Comparison of ENCODE assay signal across 11 cellular contexts in genomic region chr11:72741429-72741833, GRCh38. TPM values are rescaled to one million over a fixed set of nuclear protein-coding genes. Genes with fewer than 3 reads are reported as not detected.
A peak's percentile ranks its signal among the peaks of the same experiment; 100 is the strongest.
DNase-seq lines count a peak whose midpoint lies in the region; ATAC-seq and TF ChIP-seq lines count a peak whose summit lies in the region.
"Had no signal": no experiment of that assay in that cellular context is flagged by ENCODE, and none has a peak within 500 bp of the region (broad histone marks: within the 10 kb centered on the region; RNA-seq: fewer than 3 reads in every experiment).

No MANE protein-coding gene starts in this region.

- POLR2A ChIA-PET in CD8-positive, alpha-beta T cell (lab: Charles Lee), result no interaction called here

- peaks cover 3% of the 10 kb centered on the region for H3K36me3 Mint-ChIP-seq in CD8-positive, alpha-beta T cell
- no peaks in the 10 kb centered on the region for H3K36me3 Mint-ChIP-seq in naive B cell

- no peak for TF ChIP-seq EP300 in ovary (IDR thresholded peaks at IDR 0.05)

- H3K27ac Mint-ChIP-seq in CD8-positive, alpha-beta T cell, result peak overlapping the region; percentile 99
- H3K27ac Mint-ChIP-seq in naive B cell, result peak overlapping the region; percentile 96 to 100 (median 100)

- no peak for TF ChIP-seq CTCF in CD8-positive, alpha-beta T cell (IDR thresholded peaks at IDR 0.05)
- TF ChIP-seq CTCF in choroid plexus epithelial cell (conservative IDR thresholded peaks at IDR 0.05; ENCODE audit: low read depth, low read length) (peak; percentile 16), ovary (IDR thresholded peaks at IDR 0.05) (no peak)

- H3K9me3 Mint-ChIP-seq in CD8-positive, alpha-beta T cell, result no peaks in the 10 kb centered on the region
- H3K9me3 Mint-ChIP-seq in naive B cell, result no peaks in the 10 kb centered on the region

- no peaks in the 10 kb centered on the region for H3K9me3 ChIP-seq in CD8-positive, alpha-beta T cell (ENCODE audit: low read length)
- no peaks in the 10 kb centered on the region for H3K9me3 ChIP-seq in ovary
- H3K9me3 ChIP-seq: body of pancreas, pancreas had no signal

- ATAC-seq in CD8-positive, alpha-beta T cell, result no peak
- ATAC-seq in naive B cell (ENCODE audit: low read depth in 2 of 2), result no peak
- ATAC-seq in HG02840 (IDR thresholded peaks at IDR 0.05; ENCODE audit: low FRiP score, unreplicated experiment), result no peak
- ATAC-seq in GM18870 (IDR thresholded peaks at IDR 0.05; ENCODE audit: unreplicated experiment), result no peak
- ATAC-seq: body of pancreas had no signal

- no peaks in the 10 kb centered on the region for H3K27me3 Mint-ChIP-seq in CD8-positive, alpha-beta T cell (ENCODE audit: low read depth)
- H3K27me3 Mint-ChIP-seq in naive B cell, result no peaks in the 10 kb centered on the region

- peak in 1 of 7 experiments; percentile 34 for DNase-seq in CD8-positive, alpha-beta T cell
- DNase-seq in M059J (ENCODE audit: low read depth), result peak; percentile 83
- DNase-seq in choroid plexus epithelial cell (ENCODE audit: low read depth), result peak; percentile 42
- DNase-seq in naive B cell, result no peak
- no peak for DNase-seq in ovary
- DNase-seq in ureter (ENCODE audit: low spot score), result no peak
- DNase-seq: NCI-H146 had no signal

- H3K36me3 ChIP-seq in CD8-positive, alpha-beta T cell (ENCODE audit: insufficient read depth, low read length), result no peaks in the 10 kb centered on the region
- H3K36me3 ChIP-seq in ovary, result no peaks in the 10 kb centered on the region
- H3K36me3 ChIP-seq: pancreas had no signal

- no peak for TF ChIP-seq POLR2A in ovary (IDR thresholded peaks at IDR 0.05)

- intact Hi-C loops in CD8-positive, alpha-beta T cell (cut with DNase I, micrococcal nuclease), result no loop called here
- intact Hi-C loops in ovary (cut with DNase I), result no loop called here

- H3K4me1 ChIP-seq in CD8-positive, alpha-beta T cell (ENCODE audit: insufficient read depth, low read length), result peaks cover 72% of the 10 kb centered on the region
- no peaks in the 10 kb centered on the region for H3K4me1 ChIP-seq in ovary (ENCODE audit: insufficient read depth)
- H3K4me1 ChIP-seq: pancreas had no signal

- CTCF ChIA-PET in CD8-positive, alpha-beta T cell (lab: Charles Lee), result interaction anchor here (1.5 to 2.2 kb wide), 2 partner anchors 10 to 16 kb away, joined by 3 to 10 read pairs; no protein-coding TSS in a partner anchor

- WGBS in ovary, 3 donors, result 72 to 88% (median 76%) methylated on average over 8 of the region's 8 CpGs

- no peaks in the 10 kb centered on the region for H3K27me3 ChIP-seq in CD8-positive, alpha-beta T cell (ENCODE audit: insufficient read depth, low read length)
- H3K27me3 ChIP-seq in ovary, result no peaks in the 10 kb centered on the region
- H3K27me3 ChIP-seq: body of pancreas, pancreas had no signal

- H3K4me3 ChIP-seq in CD8-positive, alpha-beta T cell (ENCODE audit: low read depth, low read length), result no peak overlapping the region
- H3K4me3 ChIP-seq in choroid plexus epithelial cell (ENCODE audit: low read depth, low read length), result no peak overlapping the region
- no peak overlapping the region for H3K4me3 ChIP-seq in ovary
- H3K4me3 ChIP-seq: body of pancreas, pancreas had no signal

- peak overlapping the region; percentile 23 for H3K27ac ChIP-seq in CD8-positive, alpha-beta T cell (ENCODE audit: low read depth, low read length)
- H3K27ac ChIP-seq in ovary, result no peak overlapping the region
- H3K27ac ChIP-seq: pancreas had no signal

- no peak overlapping the region for H3K4me3 Mint-ChIP-seq in CD8-positive, alpha-beta T cell
- H3K4me3 Mint-ChIP-seq in naive B cell, result peak overlapping the region; percentile 74 to 95 (median 85)

- peaks cover 85% of the 10 kb centered on the region for H3K4me1 Mint-ChIP-seq in CD8-positive, alpha-beta T cell (ENCODE audit: low read depth)
- H3K4me1 Mint-ChIP-seq in naive B cell, result peaks cover 77 to 99% (median 90%) of the 10 kb centered on the region in 3 donors

RNA-seq across cellular contexts. Expression of gene ARAP1, which starts 10.8 kb away (rescaled TPM):
- total RNA-seq in CD8-positive, alpha-beta T cell, result 10 to 100 TPM; 93.5 to 95.2 TPM
- total RNA-seq in M059J (2014; rRNA removed; shearing (Covaris generic)), result 17.7 and 44.7 TPM in 2 replicates
- polyA plus RNA-seq in naive B cell (ENCODE audit: low read depth in 6 of 6), result 10 to 100 TPM in 5 of 6 donors, 1 to 10 TPM in 1; 3.3 to 30.2 (median 14.0) TPM
- total RNA-seq in ovary, result 100 to 1,000 TPM in 1 of 7 donors, 10 to 100 TPM in 6; 62.1 to 162 (median 81.9) TPM
- polyA plus RNA-seq in ovary, result 10 to 100 TPM; 39.0 to 75.5 TPM
- 86.2 TPM for total RNA-seq in ureter

RNA-seq across cellular contexts. Expression of gene STARD10, which starts 52.4 kb away (rescaled TPM):
- 10 to 100 TPM; 22.1 to 25.1 TPM for total RNA-seq in CD8-positive, alpha-beta T cell
- total RNA-seq in M059J (2014; rRNA removed; shearing (Covaris generic)), result 17.7 and 28.7 TPM in 2 replicates
- polyA plus RNA-seq in naive B cell (ENCODE audit: low read depth in 6 of 6) (10 to 100 TPM; 24.3 to 39.2 (median 30.7) TPM), ovary (10 to 100 TPM; 36.8 to 41.0 TPM)
- total RNA-seq in ovary (10 to 100 TPM; 38.7 to 56.1 (median 46.3) TPM), ureter (66.7 TPM)

Comparison
In these comparisons a context has a peak if more than half of its experiments do, and no peak if none do; other contexts are left out.
1. DNase-seq: peak in M059J (single experiment) and choroid plexus epithelial cell (single experiment); none in naive B cell (single experiment), ovary (0 of 5) and ureter (single experiment).